Comparison of ENCODE assay signal across 10 cellular contexts in genomic region chr4:184096561-184097239, GRCh38.
DNase-seq lines count a peak whose midpoint lies in the region; ATAC-seq and TF ChIP-seq lines count a peak whose summit lies in the region.
"Had no signal": no experiment of that assay in that cellular context is flagged by ENCODE, and none has a peak within 500 bp of the region (broad histone marks: within the 10 kb centered on the region; RNA-seq: fewer than 3 reads in every experiment).

No MANE protein-coding gene starts in this region.

- no peak overlapping the region for H3K27ac ChIP-seq in H9 (ENCODE audit: insufficient read length, low read depth, low read length)

- no peaks in the 10 kb centered on the region for H3K9me3 ChIP-seq in H9 (ENCODE audit: control insufficient read depth, low read depth, low read length)

- H2BK120ac ChIP-seq in H9 (ENCODE audit: low read depth, low read length, poor library complexity, severe bottlenecking), result no peak overlapping the region

- H3K23ac ChIP-seq in H9 (ENCODE audit: insufficient read length, low read depth, low read length), result no peak overlapping the region

- peaks cover 7 to 15% of the 10 kb centered on the region in 2 experiments for H3K4me1 Mint-ChIP-seq in H9
- H3K4me1 Mint-ChIP-seq in activated naive CD8-positive, alpha-beta T cell treated with anti-CD3 and anti-CD28 coated beads, Interleukin-2, amount 50 U/mL, for 24 hours, result peaks cover 4% of the 10 kb centered on the region
- H3K4me1 Mint-ChIP-seq in immature natural killer cell, result peaks cover 6 to 11% of the 10 kb centered on the region in 2 donors
- H3K4me1 Mint-ChIP-seq in stimulated activated naive B cell treated with anti-CD40 and anti-IgM and Interleukin-4, amounts not matched to agents 10 μg/mL and 1 μg/mL and 100 μg/mL, for 72 hours, result peaks cover 5 to 10% of the 10 kb centered on the region in 2 donors

- no peak overlapping the region for H2BK5ac ChIP-seq in H9 (ENCODE audit: insufficient read length, low read length)

- no peak overlapping the region for H3K18ac ChIP-seq in H9 (ENCODE audit: insufficient read length, low read depth, low read length)

- H4K91ac ChIP-seq in H9 (ENCODE audit: insufficient read length, low read depth, low read length), result no peak overlapping the region

- H3K9me3 Mint-ChIP-seq in H9, result no peaks in the 10 kb centered on the region
- H3K9me3 Mint-ChIP-seq in activated naive CD8-positive, alpha-beta T cell treated with anti-CD3 and anti-CD28 coated beads, Interleukin-2, amount 50 U/mL, for 24 hours, result no peaks in the 10 kb centered on the region
- H3K9me3 Mint-ChIP-seq in immature natural killer cell, result no peaks in the 10 kb centered on the region
- no peaks in the 10 kb centered on the region for H3K9me3 Mint-ChIP-seq in stimulated activated naive B cell treated with anti-CD40 and anti-IgM and Interleukin-4, amounts not matched to agents 10 μg/mL and 1 μg/mL and 100 μg/mL, for 72 hours

- H4K20me1 ChIP-seq in H9 (ENCODE audit: control insufficient read depth, insufficient read depth, insufficient read length), result no peaks in the 10 kb centered on the region

- H2BK20ac ChIP-seq in H9 (ENCODE audit: low read depth, low read length, poor library complexity, severe bottlenecking), result no peak overlapping the region

- H3T11ph ChIP-seq in H9 (ENCODE audit: low read length), result no peak overlapping the region

- H3K56ac ChIP-seq in H9 (ENCODE audit: insufficient read length, low read depth, low read length), result no peak overlapping the region

- no peaks in the 10 kb centered on the region for H3K23me2 ChIP-seq in H9 (ENCODE audit: insufficient read length, low read depth, low read length, poor library complexity, severe bottlenecking)

- no peak overlapping the region for H3K9ac ChIP-seq in H9 (ENCODE audit: extremely low read depth, insufficient read length, low read length)

- H3K27ac Mint-ChIP-seq in H9 (no peak overlapping the region), immature natural killer cell (peak overlapping the region in 2 of 6 donors; percentile 31 to 51)
- no peak overlapping the region for H3K27ac Mint-ChIP-seq in activated naive CD8-positive, alpha-beta T cell treated with anti-CD3 and anti-CD28 coated beads, Interleukin-2, amount 50 U/mL, for 24 hours
- H3K27ac Mint-ChIP-seq in stimulated activated naive B cell treated with anti-CD40 and anti-IgM and Interleukin-4, amounts not matched to agents 10 μg/mL and 1 μg/mL and 100 μg/mL, for 72 hours, result no peak overlapping the region

- H3K4me2 ChIP-seq in H9 (ENCODE audit: insufficient read depth, insufficient read length, low read length), result peak overlapping the region; percentile 1

- H3K4me1 ChIP-seq in H9 (ENCODE audit: insufficient read depth, low read length), result no peaks in the 10 kb centered on the region

- no peak overlapping the region for H4K5ac ChIP-seq in H9 (ENCODE audit: insufficient read length, low read depth, low read length)

- TF ChIP-seq CTCF in H9 (conservative IDR thresholded peaks at IDR 0.05), result no peak

- no peak overlapping the region for H3K14ac ChIP-seq in H9 (ENCODE audit: insufficient read depth, low read length)

- H3K27me3 ChIP-seq in H9 (ENCODE audit: insufficient read depth, low read length), result peaks cover 2% of the 10 kb centered on the region; the same call in 1 of the 2 replicates

- no peak for ATAC-seq in activated naive CD8-positive, alpha-beta T cell treated with anti-CD3 and anti-CD28 coated beads, Interleukin-2, amount 50 U/mL, for 24 hours
- no peak for ATAC-seq in stimulated activated naive B cell treated with anti-CD40 and anti-IgM and Interleukin-4, amounts not matched to agents 10 μg/mL and 1 μg/mL and 100 μg/mL, for 72 hours (replicated peaks)
- ATAC-seq in HG03378 (IDR thresholded peaks at IDR 0.05; ENCODE audit: unreplicated experiment), result no peak
- ATAC-seq: SK-N-SH treated with all-trans-retinoic acid at 6 μM for 48 hours had no signal

- H3K27me3 Mint-ChIP-seq in H9 (ENCODE audit: low read depth), result peaks cover 25% of the 10 kb centered on the region
- H3K27me3 Mint-ChIP-seq in activated naive CD8-positive, alpha-beta T cell treated with anti-CD3 and anti-CD28 coated beads, Interleukin-2, amount 50 U/mL, for 24 hours, result peaks cover 6% of the 10 kb centered on the region
- peaks cover 0 to 6% (median 6%) of the 10 kb centered on the region in 3 donors for H3K27me3 Mint-ChIP-seq in immature natural killer cell (ENCODE audit: low read depth in 3 of 3)
- peaks cover 26 to 35% of the 10 kb centered on the region in 2 donors for H3K27me3 Mint-ChIP-seq in stimulated activated naive B cell treated with anti-CD40 and anti-IgM and Interleukin-4, amounts not matched to agents 10 μg/mL and 1 μg/mL and 100 μg/mL, for 72 hours

- H2AK5ac ChIP-seq in H9 (ENCODE audit: insufficient read length, low read length), result no peak overlapping the region

- no peaks in the 10 kb centered on the region for H3K79me1 ChIP-seq in H9 (ENCODE audit: insufficient read depth, low read depth, low read length, poor library complexity, severe bottlenecking)

- H2BK15ac ChIP-seq in H9 (ENCODE audit: low read depth, low read length), result no peak overlapping the region

- H3K79me2 ChIP-seq in H9 (ENCODE audit: insufficient read depth, low read length), result no peaks in the 10 kb centered on the region

- H3K4ac ChIP-seq in H9 (ENCODE audit: low read depth, low read length), result no peak overlapping the region

- no peak overlapping the region for H4K8ac ChIP-seq in H9 (replicated peaks; ENCODE audit: insufficient read length, low read depth, low read length)

- no peak overlapping the region for H3K4me3 Mint-ChIP-seq in H9
- peak overlapping the region; percentile 45 for H3K4me3 Mint-ChIP-seq in activated naive CD8-positive, alpha-beta T cell treated with anti-CD3 and anti-CD28 coated beads, Interleukin-2, amount 50 U/mL, for 24 hours
- peak overlapping the region; percentile 51 to 87 (median 79) for H3K4me3 Mint-ChIP-seq in immature natural killer cell
- peak overlapping the region; percentile 65 to 75 for H3K4me3 Mint-ChIP-seq in stimulated activated naive B cell treated with anti-CD40 and anti-IgM and Interleukin-4, amounts not matched to agents 10 μg/mL and 1 μg/mL and 100 μg/mL, for 72 hours

- no peak overlapping the region for H2AFZ ChIP-seq in H9 (ENCODE audit: low read length)

- DNase-seq in H9 (no peak), immature natural killer cell (no peak), NCI-H146 treated with DMSO at 0.1 percent for 48 hours (lab: John Stamatoyannopoulos, UW; ENCODE audit: unreplicated experiment) (no peak), globus pallidus (ENCODE audit: low spot score) (no peak)
- no peak for DNase-seq in activated naive CD8-positive, alpha-beta T cell treated with anti-CD3 and anti-CD28 coated beads, Interleukin-2, amount 50 U/mL, for 24 hours
- no peak for DNase-seq in stimulated activated naive B cell treated with anti-CD40 and anti-IgM and Interleukin-4, amounts not matched to agents 10 μg/mL and 1 μg/mL and 100 μg/mL, for 72 hours
- DNase-seq in NK-92 treated with Interleukin-12 subunit alpha and Interleukin-12 subunit beta, amount 100 ng/mL, for 24 hours (lab: John Stamatoyannopoulos, UW), result no peak
- DNase-seq: NCI-H2227 treated with DMSO at 0.1 percent for 48 hours had no signal

- H3K36me3 Mint-ChIP-seq in H9 (ENCODE audit: insufficient read depth in 1 of 3, low read depth in 3 of 3) (no peaks in the 10 kb centered on the region), immature natural killer cell (no peaks in the 10 kb centered on the region)
- H3K36me3 Mint-ChIP-seq in activated naive CD8-positive, alpha-beta T cell treated with anti-CD3 and anti-CD28 coated beads, Interleukin-2, amount 50 U/mL, for 24 hours (ENCODE audit: low read depth), result no peaks in the 10 kb centered on the region
- H3K36me3 Mint-ChIP-seq in stimulated activated naive B cell treated with anti-CD40 and anti-IgM and Interleukin-4, amounts not matched to agents 10 μg/mL and 1 μg/mL and 100 μg/mL, for 72 hours, result no peaks in the 10 kb centered on the region

- WGBS in H9 (ENCODE audit: extremely low coverage, insufficient read length, low lambda C conversion rate), result no CpG with 5 or more reads among the region's 13 CpGs

- no peak overlapping the region for H2BK12ac ChIP-seq in H9 (ENCODE audit: insufficient read length, low read depth, low read length)

Comparison
In these comparisons a context has a peak if more than half of its experiments do, and no peak if none do; other contexts are left out.
1. H3K4me3 Mint-ChIP-seq: peak in activated naive CD8-positive, alpha-beta T cell treated with anti-CD3 and anti-CD28 coated beads, Interleukin-2, amount 50 U/mL, for 24 hours (single experiment), immature natural killer cell (5 of 5) and stimulated activated naive B cell treated with anti-CD40 and anti-IgM and Interleukin-4, amounts not matched to agents 10 μg/mL and 1 μg/mL and 100 μg/mL, for 72 hours (2 of 2); none in H9 (0 of 2).